Comparison of ENCODE assay signal across 15 cellular contexts in the genomic region with DNA sequence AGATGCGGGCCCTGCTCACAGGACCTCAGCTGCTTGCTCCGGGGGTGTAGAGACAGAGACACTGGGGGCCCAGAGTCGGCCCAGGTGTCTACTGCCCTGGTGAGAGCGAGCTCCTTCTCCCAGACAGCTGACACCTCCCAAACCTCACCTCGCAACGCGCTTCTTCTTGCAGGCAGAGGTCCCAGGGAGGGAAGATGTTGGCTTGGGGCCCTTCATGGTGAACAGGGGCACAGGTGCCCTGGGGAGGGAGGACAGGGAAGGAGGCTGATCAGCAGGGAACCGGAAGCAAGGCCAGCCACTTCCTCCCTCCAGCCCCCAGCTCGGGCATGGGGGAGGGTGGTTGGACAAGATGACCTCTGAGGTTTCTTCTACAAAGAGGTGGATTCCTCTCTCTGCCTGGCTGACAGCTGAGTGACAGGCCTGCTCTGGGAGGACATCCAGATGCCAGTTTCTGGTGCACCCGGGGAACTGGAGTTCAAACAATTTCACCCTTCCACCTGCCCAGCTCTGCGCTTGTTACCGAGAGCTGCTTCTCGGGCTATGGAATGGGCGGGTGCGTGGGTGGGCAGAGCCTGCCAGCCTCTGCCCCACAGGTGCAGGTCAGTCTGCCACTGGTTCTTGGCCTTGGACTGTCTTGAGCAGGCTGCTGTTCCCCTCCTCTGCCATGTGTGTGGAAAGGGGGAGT. TPM values are rescaled to one million over a fixed set of nuclear protein-coding genes. Genes with fewer than 3 reads are reported as not detected.
"Had no signal": no experiment of that assay in that cellular context is flagged by ENCODE, and none has a peak within 500 bp of the region (broad histone marks: within the 10 kb centered on the region; RNA-seq: fewer than 3 reads in every experiment).

No MANE protein-coding gene starts in this region.

- H3K9me3 ChIP-seq: prostate gland had no signal

- H3K4me1 ChIP-seq: prostate gland had no signal

- H2AFZ ChIP-seq: hepatocyte had no signal

- DNase-seq: activated CD4-positive, alpha-beta T cell treated with anti-CD3 and anti-CD28 coated beads, Interleukin-2, amount 50 U/mL, for 4 hours; activated CD4-positive, CD25-positive, alpha-beta regulatory T cell; islet precursor cell; occipital lobe; stimulated activated CD4-positive, alpha-beta T cell treated with anti-CD3 and anti-CD28 coated beads, Interleukin-2, amount 100 ng/mL, for 24 hours had no signal

- H3K36me3 ChIP-seq: prostate gland had no signal

- H3K27me3 ChIP-seq: cardiac muscle cell, hepatocyte had no signal

- H3K79me2 ChIP-seq: hepatocyte had no signal

- H3K4me3 ChIP-seq: cardiac muscle cell, hepatocyte, prostate gland had no signal

- H3K4me2 ChIP-seq: hepatocyte had no signal

- H3K27ac ChIP-seq: cardiac muscle cell, hepatocyte, prostate gland had no signal

- ATAC-seq: esophagus mucosa, sciatic nerve had no signal

- FAIRE-seq: colon, urothelium cell line had no signal

RNA-seq across cellular contexts. Expression of a gene that starts 11.7 kb away (rescaled TPM):
- total RNA-seq: activated naive CD4-positive, alpha-beta T cell treated with anti-CD3 and anti-CD28 coated beads, Interleukin-2, amount 50 U/mL, for 72 hours; esophagus mucosa; T-helper 2 cell treated with Interferon-gamma antibody and Interleukin-4, amounts not matched to agents 100 ng/mL and 5 ng/mL, for 36 hours had no signal
- polyA plus RNA-seq: hepatocyte had no signal

RNA-seq across cellular contexts. Expression of a gene that starts 20.6 kb away (rescaled TPM):
- total RNA-seq: mesenteric fat pad had no signal

RNA-seq across cellular contexts. Expression of a gene that starts 41.1 kb away (rescaled TPM):
- total RNA-seq: mesenteric fat pad had no signal
